ENCODE assay signal across 1 cellular context in genomic region chr17:75693500-75694481, GRCh38.
TF ChIP-seq lines count a peak whose summit lies in the region.

No MANE protein-coding gene starts in this region.

TF ChIP-seq in SK-N-SH treated with all-trans-retinoic acid at 6 μM for 48 hours, 23 proteins besides CTCF, POLR2A, EP300 and RAD21 (continued from another document):
- TF ChIP-seq CSRNP3 (CRISPR knock-in tag; IDR thresholded peaks at IDR 0.05): no peak
- TF ChIP-seq ARNTL (CRISPR knock-in tag; IDR thresholded peaks at IDR 0.05; ENCODE audit: borderline replicate concordance, low read depth): no peak
TF ChIP-seq in SK-N-SH treated with all-trans-retinoic acid at 6 μM for 48 hours: peak in this region for 11.
